Comparison of ENCODE assay signal across 1 cellular context in genomic region chr4:87229979-87230378, GRCh38.
TF ChIP-seq lines count a peak whose summit lies in the region.

No MANE protein-coding gene starts in this region.

TF ChIP-seq in K562, 482 proteins besides CTCF, POLR2A, EP300 and RAD21:
- TF ChIP-seq C11orf30 (IDR thresholded peaks at IDR 0.05; ENCODE audit: low read depth) = peak; percentile 51; the same call in 1 of the 2 replicates
- TF ChIP-seq MAFG (tag; conservative IDR thresholded peaks at IDR 0.05) = 0 out of 2 replicates have a peak, but pooled peaks have one; percentile 14
- TF ChIP-seq PRDM10 (IDR thresholded peaks at IDR 0.05; ENCODE audit: partially characterized antibody) = no peak
- no peak for TF ChIP-seq RBM39 (optimal IDR thresholded peaks at IDR 0.05; ENCODE audit: low read depth, low read length)
- peak; percentile 2 for TF ChIP-seq ZFP36 (IDR thresholded peaks at IDR 0.05; ENCODE audit: low read depth, low read length, partially characterized antibody)
- no peak for TF ChIP-seq FOS (IDR thresholded peaks at IDR 0.05; ENCODE audit: extremely low read depth, insufficient read length)
- TF ChIP-seq NFE2 (IDR thresholded peaks at IDR 0.05; ENCODE audit: low read depth) = peak; percentile 45
TF ChIP-seq in K562: peak in this region for 4.
